Comparison of ENCODE assay signal across 13 cellular contexts in genomic region chr9:77953590-77953989, GRCh38.
DNase-seq lines count a peak whose midpoint lies in the region; ATAC-seq and TF ChIP-seq lines count a peak whose summit lies in the region.
"Had no signal": no experiment of that assay in that cellular context is flagged by ENCODE, and none has a peak within 500 bp of the region (broad histone marks: within the 10 kb centered on the region; RNA-seq: fewer than 3 reads in every experiment).

No MANE protein-coding gene starts in this region.

- DNase-seq in NCI-H510A treated with DMSO at 0.1 percent for 48 hours (lab: John Stamatoyannopoulos, UW) (peak; percentile 71), NCI-H510A (lab: John Stamatoyannopoulos, UW) (no peak), NCI-H524 treated with DMSO at 0.1 percent for 48 hours (lab: John Stamatoyannopoulos, UW) (peak; percentile 59), fibroblast of mammary gland (ENCODE audit: low read depth) (peak; percentile 45), posterior cingulate gyrus (no peak), COLO829 (ENCODE audit: low spot score) (no peak)
- DNase-seq: activated CD4-positive, alpha-beta memory T cell treated with anti-CD3 and anti-CD28 coated beads for 36 hours; activated gamma-delta T cell treated with Interleukin-2 at 50 U/mL for 16 hours; caudate nucleus; natural killer cell had no signal

- intact Hi-C loops in posterior cingulate gyrus (cut with DNase I): no loop called here

- no peak overlapping the region for H3K4me3 ChIP-seq in fibroblast of mammary gland (ENCODE audit: control insufficient read depth, low read depth, low read length)
- no peak overlapping the region for H3K4me3 ChIP-seq in skin epidermis

- no peak for ATAC-seq in activated CD4-positive, CD25-positive, alpha-beta regulatory T cell treated with anti-CD3 and anti-CD28 coated beads, Interleukin-2, amount 50 U/mL, for 24 hours
- ATAC-seq: esophagus mucosa had no signal

- TF ChIP-seq CTCF in fibroblast of mammary gland (conservative IDR thresholded peaks at IDR 0.05; ENCODE audit: control insufficient read depth, insufficient read depth, low read depth, low read length): no peak

- H3K27ac ChIP-seq in skin epidermis: peak overlapping the region in 12 of 21 experiments; percentile 21 to 77 (median 44)

Comparison
In these comparisons a context has a peak if more than half of its experiments do, and no peak if none do; other contexts are left out.
1. DNase-seq: peak in NCI-H510A treated with DMSO at 0.1 percent for 48 hours (single experiment), NCI-H524 treated with DMSO at 0.1 percent for 48 hours (single experiment) and fibroblast of mammary gland (single experiment); none in NCI-H510A (single experiment), posterior cingulate gyrus (0 of 10) and COLO829 (single experiment).